Comparison of ENCODE assay signal across 10 cellular contexts in genomic region chr15:92812271-92812670, GRCh38.
DNase-seq lines count a peak whose midpoint lies in the region; ATAC-seq and TF ChIP-seq lines count a peak whose summit lies in the region.
"Had no signal": no experiment of that assay in that cellular context is flagged by ENCODE, and none has a peak within 500 bp of the region (broad histone marks: within the 10 kb centered on the region; RNA-seq: fewer than 3 reads in every experiment).

No MANE protein-coding gene starts in this region.

- no peaks in the 10 kb centered on the region for H3K27me3 Mint-ChIP-seq in Caco-2 (ENCODE audit: insufficient read depth, unreplicated experiment)

- no peaks in the 10 kb centered on the region for H3K36me3 ChIP-seq in Caco-2 (ENCODE audit: control insufficient read depth, insufficient read depth, low read length)
- no peaks in the 10 kb centered on the region for H3K36me3 ChIP-seq in trophoblast cell (ENCODE audit: control insufficient read depth in 1 of 2, insufficient read depth in 2 of 2, low read length in 2 of 2)

- peak overlapping the region; percentile 25 for H4K12ac ChIP-seq in trophoblast cell (ENCODE audit: low read depth, low read length)

- H3K36me3 Mint-ChIP-seq in Caco-2 (ENCODE audit: insufficient read depth, unreplicated experiment) = peaks cover 29% of the 10 kb centered on the region

- intact Hi-C loops in Caco-2 (cut with micrococcal nuclease; ENCODE audit: unreplicated experiment) (no loop called here), dorsolateral prefrontal cortex (cut with DNase I) (no loop called here)

- peak overlapping the region; percentile 20 for H4K8ac ChIP-seq in trophoblast cell (ENCODE audit: low read depth, low read length)

- no peak for ATAC-seq in HG02840 (IDR thresholded peaks at IDR 0.05; ENCODE audit: low FRiP score, unreplicated experiment)

- H3K79me2 ChIP-seq in trophoblast cell (ENCODE audit: control insufficient read depth, insufficient read depth, low read length, poor library complexity) = peaks cover 10% of the 10 kb centered on the region

- H3K9me3 ChIP-seq in Caco-2 (no peaks in the 10 kb centered on the region), trophoblast cell (ENCODE audit: insufficient read depth, low read depth, low read length) (no peaks in the 10 kb centered on the region)

- no peaks in the 10 kb centered on the region for H3K9me3 Mint-ChIP-seq in Caco-2 (ENCODE audit: unreplicated experiment)

- no peak overlapping the region for H3K23ac ChIP-seq in trophoblast cell (ENCODE audit: low read length)

- H3K9ac ChIP-seq in trophoblast cell (ENCODE audit: low read length) = no peak overlapping the region

- H2BK120ac ChIP-seq in trophoblast cell (ENCODE audit: insufficient read depth, low read length, poor library complexity) = peak overlapping the region; percentile 7

- H3K4me3 Mint-ChIP-seq in Caco-2 (ENCODE audit: unreplicated experiment) = peak overlapping the region; percentile 97

- H3K27ac ChIP-seq in dorsolateral prefrontal cortex (peak overlapping the region in 57 of 59 donors; percentile 39 to 100 (median 100)), trophoblast cell (ENCODE audit: low read depth, low read length) (no peak overlapping the region)

- no peak overlapping the region for H3K4ac ChIP-seq in trophoblast cell (ENCODE audit: low read depth, low read length)

- no peak overlapping the region for H2BK5ac ChIP-seq in trophoblast cell (ENCODE audit: low read depth, low read length, poor library complexity)

- no TSS peak for BruUV-seq in Caco-2 (replicated peaks; lab: Mats Ljungman, UMichigan)

- H4K91ac ChIP-seq in trophoblast cell (ENCODE audit: low read depth, low read length) = peak overlapping the region; percentile 5

- H3K18ac ChIP-seq in trophoblast cell (ENCODE audit: low read length) = no peak overlapping the region

- H3K14ac ChIP-seq in trophoblast cell (ENCODE audit: low read length) = no peak overlapping the region

- no CpG with 5 or more reads among the region's 12 CpGs for WGBS in trophoblast cell (ENCODE audit: extremely low coverage, insufficient coverage, insufficient read length)

- peaks cover 13% of the 10 kb centered on the region for H3K4me1 ChIP-seq in Caco-2
- peaks cover 7 to 17% of the 10 kb centered on the region in 2 experiments for H3K4me1 ChIP-seq in trophoblast cell (ENCODE audit: control insufficient read depth in 1 of 2, insufficient read depth in 2 of 2, low read length in 2 of 2)

- no peak overlapping the region for H2AK5ac ChIP-seq in trophoblast cell (ENCODE audit: low read length)

- H3K79me1 ChIP-seq in trophoblast cell (ENCODE audit: low read length) = peaks cover 24% of the 10 kb centered on the region

- POLR2A ChIA-PET in Caco-2 (lab: Charles Lee) = interaction anchor here (1.0 to 4.8 kb wide), 3 partner anchors 8 to 70 kb away, joined by 7 to 103 read pairs (median 9); no protein-coding TSS in a partner anchor

- H3K4me3 ChIP-seq in Caco-2 (ENCODE audit: low read depth, low read length) (no peak overlapping the region), dorsolateral prefrontal cortex (peak overlapping the region in 40 of 59 donors; percentile 2 to 85 (median 72)), trophoblast cell (ENCODE audit: low read depth, low read length) (no peak overlapping the region)

- H3K27me3 ChIP-seq in Caco-2 (replicated peaks; ENCODE audit: control insufficient read depth, insufficient read depth, low read length) (no peaks in the 10 kb centered on the region), dorsolateral prefrontal cortex (no peaks in the 10 kb centered on the region), trophoblast cell (ENCODE audit: insufficient read depth, low read length) (no peaks in the 10 kb centered on the region)

- TF ChIP-seq CTCF in Caco-2 (IDR thresholded peaks at IDR 0.05; ENCODE audit: insufficient read depth in 1 of 2, low read depth in 1 of 2, low read length in 1 of 2, severe bottlenecking in 1 of 2, unreplicated experiment in 1 of 2) (no peak), dorsolateral prefrontal cortex (IDR thresholded peaks at IDR 0.05 in 54 of 56, conservative IDR thresholded peaks at IDR 0.05 in 2 of 56; ENCODE audit: low read depth in 1 of 56, partially characterized antibody in 56 of 56) (no peak)

- H2BK12ac ChIP-seq in trophoblast cell (ENCODE audit: low read length) = peak overlapping the region; percentile 3

- H2AFZ ChIP-seq in trophoblast cell (ENCODE audit: insufficient read depth, low read length, poor library complexity) = no peak overlapping the region

- DNase-seq in Caco-2 (no peak), NCI-H1417 treated with DMSO at 0.1 percent for 48 hours (lab: John Stamatoyannopoulos, UW) (peak; percentile 29), dorsolateral prefrontal cortex (no peak), trophoblast cell (no peak), DMS 273 (lab: John Stamatoyannopoulos, UW; ENCODE audit: unreplicated experiment) (no peak)
- no peak for DNase-seq in activated effector memory CD4-positive, alpha-beta T cell treated with Interleukin-2 at 50 U/mL for 16 hours
- DNase-seq: activated gamma-delta T cell, NCI-H226, T1000 had no signal

- CTCF ChIA-PET in Caco-2 (lab: Charles Lee) = interaction anchor here (0.6 to 1.0 kb wide), 2 partner anchors 8 to 70 kb away, joined by 3 to 6 read pairs; no protein-coding TSS in a partner anchor

- H3K4me2 ChIP-seq in trophoblast cell (ENCODE audit: low read length) = no peak overlapping the region

- peak overlapping the region; percentile 96 for H3K27ac Mint-ChIP-seq in Caco-2 (ENCODE audit: unreplicated experiment)

- H3K4me1 Mint-ChIP-seq in Caco-2 (ENCODE audit: low read depth, unreplicated experiment) = peaks cover 10% of the 10 kb centered on the region

Comparison
In these comparisons a context has a peak if more than half of its experiments do, and no peak if none do; other contexts are left out.
1. H3K4me3 ChIP-seq: peak in dorsolateral prefrontal cortex (40 of 59); none in Caco-2 (single experiment) and trophoblast cell (single experiment).